In genomic region chr1:201758508-201759050, GRCh38 we compare ENCODE assay signal across 16 cellular contexts.
DNase-seq lines count a peak whose midpoint lies in the region; ATAC-seq and TF ChIP-seq lines count a peak whose summit lies in the region.
"Had no signal": no experiment of that assay in that cellular context is flagged by ENCODE, and none has a peak within 500 bp of the region (broad histone marks: within the 10 kb centered on the region; RNA-seq: fewer than 3 reads in every experiment).

No MANE protein-coding gene starts in this region.

- H3F3A ChIP-seq in neural progenitor cell (ENCODE audit: low read depth), result peaks cover 65% of the 10 kb centered on the region

- peak overlapping the region; percentile 23 for H3K27ac Mint-ChIP-seq in neural progenitor cell
- H3K27ac Mint-ChIP-seq: activated CD8-positive, alpha-beta memory T cell treated with anti-CD3 and anti-CD28 coated beads, Interleukin-2, amount 10 ng/mL, durations not matched to agents 7 days and 5 days; natural killer cell; T-helper 1 cell treated with Interleukin-12 subunit alpha and Interleukin-12 subunit beta and Interleukin-4 antibody, amounts not matched to agents 30 μg/mL and 1 μg/mL, for 36 hours had no signal

- H3K23ac ChIP-seq in mesendoderm (ENCODE audit: low read length), result no peak overlapping the region

- H3K36me3 ChIP-seq in neural progenitor cell (peaks cover 4% of the 10 kb centered on the region), mesendoderm (ENCODE audit: control insufficient read depth, insufficient read depth, low read length) (no peaks in the 10 kb centered on the region)

- no peak overlapping the region for H2BK120ac ChIP-seq in mesendoderm (ENCODE audit: low read depth, low read length)

- H3K56ac ChIP-seq in mesendoderm (ENCODE audit: low read length), result no peak overlapping the region

- no CpG with 5 or more reads among the region's 4 CpGs for WGBS in mesendoderm (ENCODE audit: extremely low coverage, insufficient coverage, low lambda C conversion rate)

- TF ChIP-seq CTCF in neural progenitor cell (IDR thresholded peaks at IDR 0.05), result no peak
- TF ChIP-seq CTCF in GM10248 (IDR thresholded peaks at IDR 0.05; ENCODE audit: control extremely low read depth, extremely low read depth, low read depth, missing control alignments), result no peak

- DNase-seq in DMS79 treated with DMSO at 0.1 percent for 48 hours (lab: John Stamatoyannopoulos, UW), result peak; percentile 57
- peak; percentile 77 for DNase-seq in NCI-H128 (lab: John Stamatoyannopoulos, UW; ENCODE audit: unreplicated experiment)
- peak; percentile 52 to 88 for DNase-seq in NCI-H524 (lab: John Stamatoyannopoulos, UW)
- DNase-seq in neural progenitor cell (ENCODE audit: low spot score), result no peak
- DNase-seq in GM10248 (ENCODE audit: extremely low spot score), result no peak
- no peak for DNase-seq in mesendoderm
- DNase-seq: activated CD8-positive, alpha-beta memory T cell treated with anti-CD3 and anti-CD28 coated beads, Interleukin-2, amount 10 ng/mL, durations not matched to agents 7 days and 5 days; activated gamma-delta T cell; anterior cingulate cortex; cortex of kidney; DND-41; KBM-7; natural killer cell had no signal

- H2AK5ac ChIP-seq in mesendoderm (ENCODE audit: low read length), result no peak overlapping the region

- peaks cover 94% of the 10 kb centered on the region for H3K4me1 ChIP-seq in neural progenitor cell
- H3K4me1 ChIP-seq in mesendoderm (ENCODE audit: control insufficient read depth, low read depth, low read length), result peaks cover 5% of the 10 kb centered on the region

- H4K5ac ChIP-seq in mesendoderm (ENCODE audit: low read length), result no peak overlapping the region

- H4K20me1 ChIP-seq in neural progenitor cell (ENCODE audit: low read depth), result no peaks in the 10 kb centered on the region

- H3K27me3 ChIP-seq in neural progenitor cell (no peaks in the 10 kb centered on the region), mesendoderm (ENCODE audit: insufficient read depth, low read length, poor library complexity) (no peaks in the 10 kb centered on the region)

- H3K18ac ChIP-seq in mesendoderm (ENCODE audit: low read length), result no peak overlapping the region

- peaks cover 13% of the 10 kb centered on the region for H3K36me3 Mint-ChIP-seq in neural progenitor cell
- H3K36me3 Mint-ChIP-seq: activated CD8-positive, alpha-beta memory T cell treated with anti-CD3 and anti-CD28 coated beads, Interleukin-2, amount 10 ng/mL, durations not matched to agents 7 days and 5 days; natural killer cell had no signal

- peak overlapping the region; percentile 96 for H3K27ac ChIP-seq in neural progenitor cell
- no peak overlapping the region for H3K27ac ChIP-seq in mesendoderm (ENCODE audit: low read depth, low read length)

- H3K4me3 Mint-ChIP-seq in neural progenitor cell, result no peak overlapping the region
- H3K4me3 Mint-ChIP-seq: activated CD8-positive, alpha-beta memory T cell treated with anti-CD3 and anti-CD28 coated beads, Interleukin-2, amount 10 ng/mL, durations not matched to agents 7 days and 5 days; natural killer cell; T-helper 1 cell treated with Interleukin-12 subunit alpha and Interleukin-12 subunit beta and Interleukin-4 antibody, amounts not matched to agents 30 μg/mL and 1 μg/mL, for 36 hours had no signal

- H4K8ac ChIP-seq in mesendoderm (ENCODE audit: low read depth, low read length), result no peak overlapping the region

- H3K4me1 Mint-ChIP-seq in neural progenitor cell, result peaks cover 82% of the 10 kb centered on the region
- H3K4me1 Mint-ChIP-seq: natural killer cell had no signal

- H3K9ac ChIP-seq in neural progenitor cell (no peak overlapping the region), mesendoderm (ENCODE audit: low read length) (no peak overlapping the region)

- no peaks in the 10 kb centered on the region for H3K79me1 ChIP-seq in mesendoderm (ENCODE audit: low read length)

- CTCF ChIA-PET in GM10248 (lab: Yijun Ruan, JAX), result interaction anchor here (1.0 kb wide), 2 partner anchors 21 to 49 kb away, joined by 3 to 4 read pairs; no protein-coding TSS in a partner anchor

- no peak overlapping the region for H2BK5ac ChIP-seq in mesendoderm (ENCODE audit: low read length)

- H2BK15ac ChIP-seq in mesendoderm (replicated peaks; ENCODE audit: low read depth), result no peak overlapping the region

- no peaks in the 10 kb centered on the region for H3K27me3 Mint-ChIP-seq in neural progenitor cell (ENCODE audit: insufficient read depth, low read depth)

- H3K79me2 ChIP-seq in neural progenitor cell (ENCODE audit: low read depth) (peaks cover 100% of the 10 kb centered on the region), mesendoderm (ENCODE audit: control insufficient read depth, insufficient read depth, low read length) (no peaks in the 10 kb centered on the region)

- H3K9me3 ChIP-seq in neural progenitor cell (ENCODE audit: low read depth), result no peaks in the 10 kb centered on the region

- no peak overlapping the region for H3K4ac ChIP-seq in mesendoderm (ENCODE audit: low read depth, low read length)

- no peak for ATAC-seq in HG03045 (IDR thresholded peaks at IDR 0.05; ENCODE audit: unreplicated experiment)
- ATAC-seq: activated CD4-positive, CD25-positive, alpha-beta regulatory T cell treated with anti-CD3 and anti-CD28 coated beads, Interleukin-2, amount 50 U/mL, for 24 hours; activated CD8-positive, alpha-beta memory T cell treated with anti-CD3 and anti-CD28 coated beads, Interleukin-2, amount 10 ng/mL, durations not matched to agents 7 days and 5 days; natural killer cell had no signal

- H3K4me2 ChIP-seq in neural progenitor cell, result peak overlapping the region; percentile 58
- H3K4me2 ChIP-seq in mesendoderm (ENCODE audit: low read length), result no peak overlapping the region

- no peak overlapping the region for H3K4me3 ChIP-seq in neural progenitor cell
- no peak overlapping the region for H3K4me3 ChIP-seq in mesendoderm (ENCODE audit: low read length)

- POLR2A ChIA-PET in GM10248 (lab: Yijun Ruan, JAX), result no interaction called here

- no peaks in the 10 kb centered on the region for H3K9me3 Mint-ChIP-seq in neural progenitor cell
- H3K9me3 Mint-ChIP-seq: natural killer cell; T-helper 1 cell treated with Interleukin-12 subunit alpha and Interleukin-12 subunit beta and Interleukin-4 antibody, amounts not matched to agents 30 μg/mL and 1 μg/mL, for 36 hours had no signal

- H2AFZ ChIP-seq in neural progenitor cell (replicated peaks), result no peak overlapping the region

Comparison
In these comparisons a context has a peak if more than half of its experiments do, and no peak if none do; other contexts are left out.
1. DNase-seq: peak in DMS79 treated with DMSO at 0.1 percent for 48 hours (single experiment), NCI-H128 (single experiment) and NCI-H524 (2 of 2); none in neural progenitor cell (single experiment), GM10248 (single experiment) and mesendoderm (single experiment).